ENCODE assay signal across 12 cellular contexts in genomic region chr18:80210312-80211083, GRCh38. TPM values are rescaled to one million over a fixed set of nuclear protein-coding genes. Genes with fewer than 3 reads are reported as not detected.
A peak's percentile ranks its signal among the peaks of the same experiment; 100 is the strongest.
DNase-seq lines count a peak whose midpoint lies in the region; ATAC-seq and TF ChIP-seq lines count a peak whose summit lies in the region.
"Had no signal": no experiment of that assay in that cellular context is flagged by ENCODE, and none has a peak within 500 bp of the region (broad histone marks: within the 10 kb centered on the region; RNA-seq: fewer than 3 reads in every experiment).

No MANE protein-coding gene starts in this region.

- BruUV-seq in Calu3 (replicated peaks; lab: Mats Ljungman, UMichigan), result no TSS peak

- in situ Hi-C loops in GM13977 (cut with MboI; ENCODE audit: low pct_unique_long_range_greater_than_20kb, low sequenced_read_pairs, unreplicated experiment), result no loop called here

- no peaks in the 10 kb centered on the region for H3K27me3 ChIP-seq in Peyer's patch

- peaks cover 2% of the 10 kb centered on the region for H3K4me1 Mint-ChIP-seq in activated T-helper 2 cell treated with anti-CD3 and anti-CD28 coated beads, Interferon-gamma antibody, Interleukin-2, Interleukin-4, amounts not matched to agents 10 μg/mL and 5 μg/mL and 100 μg/mL, durations not matched to agents 14 hours and 24 hours and 36 hours (ENCODE audit: low read depth)
- no peaks in the 10 kb centered on the region for H3K4me1 Mint-ChIP-seq in Calu3 (ENCODE audit: low read depth, unreplicated experiment)

- no peaks in the 10 kb centered on the region for H3K4me1 ChIP-seq in Peyer's patch

- H3K27ac Mint-ChIP-seq in activated T-helper 2 cell treated with anti-CD3 and anti-CD28 coated beads, Interferon-gamma antibody, Interleukin-2, Interleukin-4, amounts not matched to agents 10 μg/mL and 5 μg/mL and 100 μg/mL, durations not matched to agents 14 hours and 24 hours and 36 hours, result no peak overlapping the region
- no peak overlapping the region for H3K27ac Mint-ChIP-seq in Calu3 (ENCODE audit: unreplicated experiment)

- no peak overlapping the region for H3K4me3 Mint-ChIP-seq in activated T-helper 2 cell treated with anti-CD3 and anti-CD28 coated beads, Interferon-gamma antibody, Interleukin-2, Interleukin-4, amounts not matched to agents 10 μg/mL and 5 μg/mL and 100 μg/mL, durations not matched to agents 14 hours and 24 hours and 36 hours (ENCODE audit: low read depth)
- H3K4me3 Mint-ChIP-seq in Calu3 (ENCODE audit: low read depth, unreplicated experiment), result no peak overlapping the region

- H3K36me3 ChIP-seq in Peyer's patch, result no peaks in the 10 kb centered on the region

- H3K27ac ChIP-seq in Peyer's patch, result no peak overlapping the region

- peaks cover 35% of the 10 kb centered on the region for H3K27me3 Mint-ChIP-seq in activated T-helper 2 cell treated with anti-CD3 and anti-CD28 coated beads, Interferon-gamma antibody, Interleukin-2, Interleukin-4, amounts not matched to agents 10 μg/mL and 5 μg/mL and 100 μg/mL, durations not matched to agents 14 hours and 24 hours and 36 hours (ENCODE audit: low read depth)
- H3K27me3 Mint-ChIP-seq in Calu3 (ENCODE audit: unreplicated experiment), result no peaks in the 10 kb centered on the region

- intact Hi-C loops in activated T-helper 2 cell treated with anti-CD3 and anti-CD28 coated beads, Interferon-gamma antibody, Interleukin-2, Interleukin-4, amounts not matched to agents 10 μg/mL and 5 μg/mL and 100 μg/mL, durations not matched to agents 14 hours and 24 hours and 36 hours (cut with micrococcal nuclease), result no loop called here
- intact Hi-C loops in Calu3 (cut with micrococcal nuclease; ENCODE audit: unreplicated experiment), result no loop called here

- CTCF ChIA-PET in Calu3 (lab: Charles Lee), result no interaction called here

- H3K9me3 Mint-ChIP-seq in activated T-helper 2 cell treated with anti-CD3 and anti-CD28 coated beads, Interferon-gamma antibody, Interleukin-2, Interleukin-4, amounts not matched to agents 10 μg/mL and 5 μg/mL and 100 μg/mL, durations not matched to agents 14 hours and 24 hours and 36 hours, result peaks cover 13% of the 10 kb centered on the region
- no peaks in the 10 kb centered on the region for H3K9me3 Mint-ChIP-seq in Calu3 (ENCODE audit: low read depth, unreplicated experiment)

- TF ChIP-seq CTCF in Peyer's patch (IDR thresholded peaks at IDR 0.05) (no peak), Calu3 (IDR thresholded peaks at IDR 0.05; ENCODE audit: unreplicated experiment) (no peak), GM13977 (IDR thresholded peaks at IDR 0.05; ENCODE audit: extremely low read depth, insufficient read depth, missing control alignments) (no peak)

- H3K36me3 Mint-ChIP-seq in activated T-helper 2 cell treated with anti-CD3 and anti-CD28 coated beads, Interferon-gamma antibody, Interleukin-2, Interleukin-4, amounts not matched to agents 10 μg/mL and 5 μg/mL and 100 μg/mL, durations not matched to agents 14 hours and 24 hours and 36 hours (ENCODE audit: low read depth), result no peaks in the 10 kb centered on the region
- no peaks in the 10 kb centered on the region for H3K36me3 Mint-ChIP-seq in Calu3 (ENCODE audit: insufficient read depth, unreplicated experiment)

- peak; percentile 22 for DNase-seq in HPDE6-E6E7 (ENCODE audit: extremely low spot score)
- peak; percentile 10 for DNase-seq in iris pigment epithelial cell (ENCODE audit: low read depth)
- DNase-seq in Peyer's patch, result no peak
- no peak for DNase-seq in activated T-helper 2 cell treated with anti-CD3 and anti-CD28 coated beads, Interferon-gamma antibody, Interleukin-2, Interleukin-4, amounts not matched to agents 10 μg/mL and 5 μg/mL and 100 μg/mL, durations not matched to agents 14 hours and 24 hours and 36 hours (ENCODE audit: low spot score)
- DNase-seq in Calu3, result no peak
- no peak for DNase-seq in GM13977 (ENCODE audit: low spot score)
- DNase-seq: activated CD8-positive, alpha-beta memory T cell treated with anti-CD3 and anti-CD28 coated beads for 24 hours; dermis blood vessel endothelial cell; left colon; NCI-H526 treated with DMSO at 0.1 percent for 48 hours had no signal

- peak; percentile 55 for ATAC-seq in GM18517 (IDR thresholded peaks at IDR 0.05; ENCODE audit: unreplicated experiment)
- ATAC-seq in GM21825 (IDR thresholded peaks at IDR 0.05; ENCODE audit: unreplicated experiment), result peak; percentile 87
- ATAC-seq: left colon had no signal

- no peaks in the 10 kb centered on the region for H3K9me3 ChIP-seq in Peyer's patch

- H3K4me3 ChIP-seq in Peyer's patch, result no peak overlapping the region

- no peak for TF ChIP-seq POLR2A in Peyer's patch (IDR thresholded peaks at IDR 0.05)

RNA-seq across cellular contexts. Expression of gene PARD6G, which starts 36.8 kb away (rescaled TPM):
- total RNA-seq in Peyer's patch, result 1 to 10 TPM; 2.5 to 6.6 (median 3.6) TPM
- total RNA-seq in activated T-helper 2 cell treated with anti-CD3 and anti-CD28 coated beads, Interferon-gamma antibody, Interleukin-2, Interleukin-4, amounts not matched to agents 10 μg/mL and 5 μg/mL and 100 μg/mL, durations not matched to agents 14 hours and 24 hours and 36 hours, result 0.21 and 0.23 TPM in 2 replicates
- 0.81 and 1.5 TPM in 2 replicates for total RNA-seq in Calu3 (2022)

Comparison
In these comparisons a context has a peak if more than half of its experiments do, and no peak if none do; other contexts are left out.
1. DNase-seq: peak in HPDE6-E6E7 (single experiment) and iris pigment epithelial cell (single experiment); none in Peyer's patch (0 of 3), activated T-helper 2 cell treated with anti-CD3 and anti-CD28 coated beads, Interferon-gamma antibody, Interleukin-2, Interleukin-4, amounts not matched to agents 10 μg/mL and 5 μg/mL and 100 μg/mL, durations not matched to agents 14 hours and 24 hours and 36 hours (single experiment), Calu3 (single experiment) and GM13977 (single experiment).